10 cellular contexts compared by ENCODE assay signal in the genomic region with DNA sequence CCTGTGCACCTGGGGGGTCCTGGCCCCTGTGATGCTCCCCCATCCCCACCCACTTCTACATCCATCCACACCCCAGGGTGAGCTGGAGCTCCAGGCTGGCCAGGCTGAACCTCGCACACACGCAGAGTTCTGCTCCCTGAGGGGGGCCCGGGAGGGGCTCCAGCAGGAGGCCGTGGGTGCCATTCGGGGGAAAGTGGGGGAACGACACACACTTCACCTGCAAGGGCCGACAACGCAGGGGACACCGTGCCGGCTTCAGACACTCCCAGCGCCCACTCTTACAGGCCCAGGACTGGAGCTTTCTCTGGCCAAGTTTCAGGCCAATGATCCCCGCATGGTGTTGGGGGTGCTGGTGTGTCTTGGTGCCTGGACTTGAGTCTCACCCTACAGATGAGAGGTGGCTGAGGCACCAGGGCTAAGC. TPM values are rescaled to one million over a fixed set of nuclear protein-coding genes. Genes with fewer than 3 reads are reported as not detected.
DNase-seq lines count a peak whose midpoint lies in the region; ATAC-seq and TF ChIP-seq lines count a peak whose summit lies in the region.
"Had no signal": no experiment of that assay in that cellular context is flagged by ENCODE, and none has a peak within 500 bp of the region (broad histone marks: within the 10 kb centered on the region; RNA-seq: fewer than 3 reads in every experiment).

No MANE protein-coding gene starts in this region.

- no peak overlapping the region for H3K27ac ChIP-seq in BLaER1 treated with 17β-estradiol and CSF1 and Interleukin-3, amounts not matched to agents 10 nM and 100 nM
- H3K27ac ChIP-seq in Panc1 (ENCODE audit: low read length) = peak overlapping the region; percentile 74
- H3K27ac ChIP-seq in esophagus squamous epithelium = peak overlapping the region; percentile 75 to 88 (median 78)
- H3K27ac ChIP-seq in skeletal muscle tissue (ENCODE audit: low read depth, low read length) = peak overlapping the region; percentile 58
- H3K27ac ChIP-seq: SK-N-MC had no signal

- peak overlapping the region; percentile 73 to 92 (median 80); a peak in 21 of 22 replicates for H3K4me2 ChIP-seq in BLaER1 treated with 17β-estradiol and CSF1 and Interleukin-3, amounts not matched to agents 10 nM and 100 nM

- TF ChIP-seq POLR2A in esophagus squamous epithelium (IDR thresholded peaks at IDR 0.05) = no peak

- in situ Hi-C loops in Panc1 (cut with HindIII; ENCODE audit: low pct_unique_long_range_greater_than_20kb, low sequenced_read_pairs) = no loop called here

- no peaks in the 10 kb centered on the region for H3K36me3 ChIP-seq in BLaER1 treated with 17β-estradiol and CSF1 and Interleukin-3, amounts not matched to agents 10 nM and 100 nM
- peaks cover 5% of the 10 kb centered on the region; the same call in 1 of the 2 replicates for H3K36me3 ChIP-seq in Panc1 (ENCODE audit: control insufficient read depth, insufficient read depth, low read length)
- peaks cover 0 to 37% (median 8%) of the 10 kb centered on the region in 3 donors for H3K36me3 ChIP-seq in esophagus squamous epithelium
- H3K36me3 ChIP-seq in skeletal muscle tissue (ENCODE audit: control insufficient read depth in 3 of 3, insufficient read depth in 3 of 3, low read length in 3 of 3) = no peaks in the 10 kb centered on the region
- H3K36me3 ChIP-seq: gastrocnemius medialis had no signal

- WGBS in esophagus squamous epithelium, 2 donors = 87% methylated on average over 12 of the region's 12 CpGs; no CpG with 5 or more reads in 1 of the 2 donors

- H3K9me3 ChIP-seq in BLaER1 treated with 17β-estradiol and CSF1 and Interleukin-3, amounts not matched to agents 10 nM and 100 nM (replicated peaks in 1 of 11) = no peaks in the 10 kb centered on the region
- H3K9me3 ChIP-seq in Panc1 (ENCODE audit: control insufficient read depth, insufficient read depth, low read depth, low read length) (no peaks in the 10 kb centered on the region), esophagus squamous epithelium (no peaks in the 10 kb centered on the region), skeletal muscle tissue (ENCODE audit: control insufficient read depth in 3 of 3, low read length in 3 of 3) (no peaks in the 10 kb centered on the region)
- H3K9me3 ChIP-seq: gastrocnemius medialis had no signal

- POLR2A ChIA-PET in Panc1 (lab: Charles Lee) = no interaction called here

- peaks cover 18 to 63% (median 48%) of the 10 kb centered on the region in 10 experiments for H3K4me1 ChIP-seq in BLaER1 treated with 17β-estradiol and CSF1 and Interleukin-3, amounts not matched to agents 10 nM and 100 nM
- H3K4me1 ChIP-seq in Panc1 (ENCODE audit: control insufficient read depth, insufficient read depth, low read length) (peaks cover 41% of the 10 kb centered on the region), esophagus squamous epithelium (peaks cover 33 to 68% (median 45%) of the 10 kb centered on the region in 3 donors), skeletal muscle tissue (ENCODE audit: control insufficient read depth in 3 of 3, insufficient read depth in 3 of 3, low read length in 3 of 3) (peaks cover 4 to 19% (median 12%) of the 10 kb centered on the region in 3 donors)

- H3K4me3 ChIP-seq in BLaER1 treated with 17β-estradiol and CSF1 and Interleukin-3, amounts not matched to agents 10 nM and 100 nM = peak overlapping the region in 1 of 10 experiments; percentile 48; a peak in 1 of 20 replicates
- H3K4me3 ChIP-seq in Panc1 (ENCODE audit: low read depth in 2 of 2, low read length in 2 of 2) (no peak overlapping the region), esophagus squamous epithelium (no peak overlapping the region), skeletal muscle tissue (ENCODE audit: low read length in 3 of 3) (no peak overlapping the region)
- H3K4me3 ChIP-seq: SK-N-MC had no signal

- intact Hi-C loops in Panc1 (cut with micrococcal nuclease; ENCODE audit: unreplicated experiment) (loop anchor here (10.0 kb wide), 1 partner anchor 172 kb away; no protein-coding TSS in a partner anchor), esophagus squamous epithelium (cut with DNase I) (loop anchor here (10.0 kb wide), 1 partner anchor 62 kb away; no protein-coding TSS in a partner anchor)

- CTCF ChIA-PET in Panc1 (lab: Charles Lee) = interaction anchor here (0.8 to 3.0 kb wide), 2 partner anchors 31 to 36 kb away, joined by 3 to 12 read pairs; a partner anchor contains a TSS

- H3K9ac ChIP-seq in BLaER1 treated with 17β-estradiol and CSF1 and Interleukin-3, amounts not matched to agents 10 nM and 100 nM = peak overlapping the region in 4 of 11 experiments; percentile 60 to 71 (median 68); a peak in 4 of 22 replicates
- H3K9ac ChIP-seq in skeletal muscle tissue (ENCODE audit: low read depth in 1 of 3, low read length in 3 of 3) = peak overlapping the region in 2 of 3 donors; percentile 34 to 45

- TSS peak; percentile 94 for BruUV-seq in Panc1 (replicated peaks; lab: Mats Ljungman, UMichigan)

- TF ChIP-seq CTCF in Panc1 (IDR thresholded peaks at IDR 0.05) (no peak), esophagus squamous epithelium (IDR thresholded peaks at IDR 0.05) (no peak)

- peaks cover 0 to 7% (median 2%) of the 10 kb centered on the region in 11 experiments; a peak in 11 of 22 replicates for H4K20me1 ChIP-seq in BLaER1 treated with 17β-estradiol and CSF1 and Interleukin-3, amounts not matched to agents 10 nM and 100 nM

- DNase-seq in Panc1 (ENCODE audit: low read depth, low spot score) (no peak), esophagus squamous epithelium (lab: John Stamatoyannopoulos, UW) (no peak), KG1 (lab: John Stamatoyannopoulos, UW) (no peak), germinal center (ENCODE audit: low spot score) (no peak), NCI-H1436 (lab: John Stamatoyannopoulos, UW) (no peak)

- H3K27me3 ChIP-seq in BLaER1 treated with 17β-estradiol and CSF1 and Interleukin-3, amounts not matched to agents 10 nM and 100 nM = peaks cover 27 to 44% (median 36%) of the 10 kb centered on the region in 11 experiments
- H3K27me3 ChIP-seq in Panc1 (ENCODE audit: control insufficient read depth, insufficient read depth, low read length) = no peaks in the 10 kb centered on the region
- peaks cover 0 to 60% (median 0%) of the 10 kb centered on the region in 4 donors for H3K27me3 ChIP-seq in esophagus squamous epithelium
- H3K27me3 ChIP-seq in skeletal muscle tissue (ENCODE audit: control insufficient read depth in 3 of 3, insufficient read depth in 3 of 3, low read length in 3 of 3) = peaks cover 9 to 45% (median 26%) of the 10 kb centered on the region in 3 donors

- ATAC-seq in Panc1 = peak; percentile 2; the same call in 1 of the 2 replicates
- ATAC-seq in HG02870 (IDR thresholded peaks at IDR 0.05; ENCODE audit: unreplicated experiment) = no peak

RNA-seq across cellular contexts. Expression of a gene that starts 20.0 kb away (rescaled TPM):
- total RNA-seq in Panc1 (2021; ENCODE audit: unreplicated experiment) (257 TPM), esophagus squamous epithelium (100 to 1,000 TPM; 311 to 629 (median 504) TPM), skeletal muscle tissue (78.3 TPM)
- 397 TPM for polyA plus RNA-seq in Panc1 (2012; ENCODE audit: insufficient read length)

RNA-seq across cellular contexts. Expression of a gene that starts 21.3 kb away (rescaled TPM):
- total RNA-seq in Panc1 (2021; ENCODE audit: unreplicated experiment) (256 TPM), esophagus squamous epithelium (100 to 1,000 TPM; 163 to 367 (median 238) TPM), skeletal muscle tissue (1.0 TPM)
- polyA plus RNA-seq in Panc1 (2012; ENCODE audit: insufficient read length) = 495 TPM

RNA-seq across cellular contexts. Expression of a gene that starts 31.7 kb away (rescaled TPM):
- 45.2 TPM for total RNA-seq in Panc1 (2021; ENCODE audit: unreplicated experiment)
- 35.2 TPM for polyA plus RNA-seq in Panc1 (2012; ENCODE audit: insufficient read length)
- total RNA-seq in esophagus squamous epithelium = 10 to 100 TPM; 16.1 to 55.3 (median 18.1) TPM
- total RNA-seq in skeletal muscle tissue = 5.7 TPM

RNA-seq across cellular contexts. Expression of a gene that starts 32.3 kb away (rescaled TPM):
- total RNA-seq in Panc1 (2021; ENCODE audit: unreplicated experiment) = 105 TPM
- 143 TPM for polyA plus RNA-seq in Panc1 (2012; ENCODE audit: insufficient read length)
- total RNA-seq in esophagus squamous epithelium = 10 to 100 TPM; 18.3 to 45.0 (median 25.4) TPM
- 17.2 TPM for total RNA-seq in skeletal muscle tissue

RNA-seq across cellular contexts. Expression of a gene that starts 50.0 kb away (rescaled TPM):
- 229 TPM for total RNA-seq in Panc1 (2021; ENCODE audit: unreplicated experiment)
- 200 TPM for polyA plus RNA-seq in Panc1 (2012; ENCODE audit: insufficient read length)
- total RNA-seq in esophagus squamous epithelium = 10 to 100 TPM; 20.2 to 38.7 (median 21.6) TPM
- 14.6 TPM for total RNA-seq in skeletal muscle tissue

Comparison
In these comparisons a context has a peak if more than half of its experiments do, and no peak if none do; other contexts are left out.
1. H3K27ac ChIP-seq: peak in Panc1 (single experiment), esophagus squamous epithelium (4 of 4) and skeletal muscle tissue (single experiment); none in BLaER1 treated with 17β-estradiol and CSF1 and Interleukin-3, amounts not matched to agents 10 nM and 100 nM (0 of 11).
2. RNA of a gene that starts 21.3 kb away (total RNA-seq): 163 to 367 TPM in esophagus squamous epithelium and 256 TPM in Panc1 (single experiment); 1.0 TPM in skeletal muscle tissue (single experiment); every median in the first group is over 10 times any median in the second.